13 cellular contexts compared by ENCODE assay signal in genomic region chr1:44636711-44637589, GRCh38. TPM values are rescaled to one million over a fixed set of nuclear protein-coding genes. Genes with fewer than 3 reads are reported as not detected.
A peak's percentile ranks its signal among the peaks of the same experiment; 100 is the strongest.
DNase-seq lines count a peak whose midpoint lies in the region; ATAC-seq and TF ChIP-seq lines count a peak whose summit lies in the region.
"Had no signal": no experiment of that assay in that cellular context is flagged by ENCODE, and none has a peak within 500 bp of the region (broad histone marks: within the 10 kb centered on the region; RNA-seq: fewer than 3 reads in every experiment).

No MANE protein-coding gene starts in this region.

- no peak for TF ChIP-seq CTCF in left lung (IDR thresholded peaks at IDR 0.05)

- no peak for ATAC-seq in activated T-helper 17 cell treated with anti-CD3 and anti-CD28 coated beads, Interleukin-2, amount 50 U/mL, for 72 hours (replicated peaks)
- ATAC-seq in GM19035 (IDR thresholded peaks at IDR 0.05; ENCODE audit: unreplicated experiment) (no peak), left lung (no peak)
- ATAC-seq: pancreas had no signal

- peaks cover 18% of the 10 kb centered on the region for H3K4me1 Mint-ChIP-seq in activated T-helper 17 cell treated with anti-CD3 and anti-CD28 coated beads, Interleukin-2, amount 50 U/mL, for 72 hours

- no peak overlapping the region for H3K4me3 Mint-ChIP-seq in activated T-helper 17 cell treated with anti-CD3 and anti-CD28 coated beads, Interleukin-2, amount 50 U/mL, for 72 hours
- H3K4me3 Mint-ChIP-seq: CD4-positive, alpha-beta T cell had no signal

- H3K9me3 ChIP-seq in muscle layer of colon (ENCODE audit: low read length), result no peaks in the 10 kb centered on the region
- no peaks in the 10 kb centered on the region for H3K9me3 ChIP-seq in left lung
- H3K9me3 ChIP-seq: pancreas, thoracic aorta had no signal

- H3K27ac ChIP-seq in muscle layer of colon (ENCODE audit: low read depth, low read length), result peak overlapping the region; percentile 82
- no peak overlapping the region for H3K27ac ChIP-seq in left lung
- H3K27ac ChIP-seq: HL-60, pancreas, thoracic aorta had no signal

- DNase-seq in D341Med (ENCODE audit: low spot score), result peak; percentile 76
- DNase-seq in NCI-H1092 treated with DMSO at 0.1 percent for 48 hours (lab: John Stamatoyannopoulos, UW), result peak; percentile 92
- DNase-seq in stimulated activated CD4-positive, alpha-beta T cell treated with anti-CD3 and anti-CD28 coated beads, Interleukin-2, amount 100 ng/mL, for 48 hours, result no peak
- DNase-seq in DMS53 (lab: John Stamatoyannopoulos, UW), result no peak
- no peak for DNase-seq in left lung
- DNase-seq: CD4-positive, alpha-beta T cell; left cardiac atrium had no signal

- peak overlapping the region; percentile 11 for H3K9ac ChIP-seq in muscle layer of colon (ENCODE audit: low read length)

- H3K27ac Mint-ChIP-seq in activated T-helper 17 cell treated with anti-CD3 and anti-CD28 coated beads, Interleukin-2, amount 50 U/mL, for 72 hours, result peak overlapping the region; percentile 61
- H3K27ac Mint-ChIP-seq: CD4-positive, alpha-beta T cell had no signal

- H3K4me1 ChIP-seq in muscle layer of colon (ENCODE audit: insufficient read depth, low read length) (peaks cover 95% of the 10 kb centered on the region), left lung (peaks cover 0 to 26% of the 10 kb centered on the region in 2 donors)

- H3K4me3 ChIP-seq in muscle layer of colon (ENCODE audit: low read depth in 1 of 2, low read length in 2 of 2) (no peak overlapping the region), left lung (no peak overlapping the region)
- H3K4me3 ChIP-seq: pancreas, thoracic aorta had no signal

- peaks cover 97% of the 10 kb centered on the region for H3K36me3 Mint-ChIP-seq in activated T-helper 17 cell treated with anti-CD3 and anti-CD28 coated beads, Interleukin-2, amount 50 U/mL, for 72 hours (ENCODE audit: low read depth)

- H3K9me3 Mint-ChIP-seq in activated T-helper 17 cell treated with anti-CD3 and anti-CD28 coated beads, Interleukin-2, amount 50 U/mL, for 72 hours, result no peaks in the 10 kb centered on the region
- H3K9me3 Mint-ChIP-seq: CD4-positive, alpha-beta T cell had no signal

- H3K27me3 ChIP-seq in muscle layer of colon (ENCODE audit: control insufficient read depth in 1 of 2, insufficient read depth in 2 of 2, low read length in 2 of 2) (no peaks in the 10 kb centered on the region), left lung (no peaks in the 10 kb centered on the region)
- H3K27me3 ChIP-seq: pancreas had no signal

- H3K36me3 ChIP-seq in muscle layer of colon (ENCODE audit: insufficient read depth, low read length) (peaks cover 66% of the 10 kb centered on the region), left lung (peaks cover 0 to 88% of the 10 kb centered on the region in 2 donors)

- intact Hi-C loops in left lung (cut with DNase I), result no loop called here

- no peaks in the 10 kb centered on the region for H3K27me3 Mint-ChIP-seq in activated T-helper 17 cell treated with anti-CD3 and anti-CD28 coated beads, Interleukin-2, amount 50 U/mL, for 72 hours
- H3K27me3 Mint-ChIP-seq: CD4-positive, alpha-beta T cell had no signal

RNA-seq across cellular contexts. Expression of gene TMEM53, which starts 37.3 kb away (rescaled TPM):
- total RNA-seq in activated T-helper 17 cell treated with anti-CD3 and anti-CD28 coated beads, Interleukin-2, amount 50 U/mL, for 72 hours, result 1 to 10 TPM; 3.5 to 4.2 TPM
- total RNA-seq in left lung, result 10 to 100 TPM; 17.1 to 18.8 TPM

RNA-seq across cellular contexts. Expression of gene ARMH1, which starts 37.6 kb away (rescaled TPM):
- 10 to 100 TPM; 10.7 to 65.8 TPM for total RNA-seq in activated T-helper 17 cell treated with anti-CD3 and anti-CD28 coated beads, Interleukin-2, amount 50 U/mL, for 72 hours
- total RNA-seq in left lung, result 1 to 10 TPM; 4.0 to 6.4 TPM

Comparison
In these comparisons a context has a peak if more than half of its experiments do, and no peak if none do; other contexts are left out.
1. DNase-seq: peak in D341Med (single experiment) and NCI-H1092 treated with DMSO at 0.1 percent for 48 hours (single experiment); none in stimulated activated CD4-positive, alpha-beta T cell treated with anti-CD3 and anti-CD28 coated beads, Interleukin-2, amount 100 ng/mL, for 48 hours (0 of 2), DMS53 (single experiment) and left lung (0 of 2).